Comparison of ENCODE assay signal across 12 cellular contexts in genomic region chr2:8986327-8986976, GRCh38. TPM values are rescaled to one million over a fixed set of nuclear protein-coding genes. Genes with fewer than 3 reads are reported as not detected.
DNase-seq lines count a peak whose midpoint lies in the region; ATAC-seq, FAIRE-seq and TF ChIP-seq lines count a peak whose summit lies in the region.
"Had no signal": no experiment of that assay in that cellular context is flagged by ENCODE, and none has a peak within 500 bp of the region (broad histone marks: within the 10 kb centered on the region; RNA-seq: fewer than 3 reads in every experiment).

No MANE protein-coding gene starts in this region.

- no peak overlapping the region for H3K4me3 Mint-ChIP-seq in neural progenitor cell
- H3K4me3 Mint-ChIP-seq: activated CD8-positive, alpha-beta memory T cell treated with anti-CD3 and anti-CD28 coated beads, Interleukin-2, amount 10 ng/mL, durations not matched to agents 7 days and 5 days had no signal

- H3K9me3 ChIP-seq in WERI-Rb-1 (ENCODE audit: severe bottlenecking) (no peaks in the 10 kb centered on the region), neural progenitor cell (ENCODE audit: low read depth) (no peaks in the 10 kb centered on the region), MG63 (no peaks in the 10 kb centered on the region)

- TF ChIP-seq CTCF in WERI-Rb-1 (IDR thresholded peaks at IDR 0.05; ENCODE audit: low read depth, low read length): peak; percentile 72
- TF ChIP-seq CTCF in neural progenitor cell (IDR thresholded peaks at IDR 0.05): peak; percentile 55

- H3K36me3 ChIP-seq in WERI-Rb-1 (no peaks in the 10 kb centered on the region), neural progenitor cell (no peaks in the 10 kb centered on the region), MG63 (no peaks in the 10 kb centered on the region)
- H3K36me3 ChIP-seq: BLaER1 treated with 17β-estradiol and CSF1 and Interleukin-3, amounts not matched to agents 10 nM and 100 nM had no signal

- peak; percentile 37 for ATAC-seq in HG02885 (IDR thresholded peaks at IDR 0.05; ENCODE audit: poor library complexity, unreplicated experiment)
- ATAC-seq: activated CD8-positive, alpha-beta memory T cell treated with anti-CD3 and anti-CD28 coated beads, Interleukin-2, amount 10 ng/mL, durations not matched to agents 7 days and 5 days had no signal

- peaks cover 19% of the 10 kb centered on the region for H3K4me1 Mint-ChIP-seq in neural progenitor cell

- no peak overlapping the region for H3K4me2 ChIP-seq in neural progenitor cell

- H3K79me2 ChIP-seq in neural progenitor cell (ENCODE audit: low read depth): peaks cover 70% of the 10 kb centered on the region

- H3K27ac ChIP-seq in WERI-Rb-1: no peak overlapping the region
- H3K27ac ChIP-seq in neural progenitor cell: no peak overlapping the region
- H3K27ac ChIP-seq: BLaER1 treated with 17β-estradiol and CSF1 and Interleukin-3, amounts not matched to agents 10 nM and 100 nM; skin epidermis had no signal

- no peaks in the 10 kb centered on the region for H3K36me3 Mint-ChIP-seq in neural progenitor cell
- H3K36me3 Mint-ChIP-seq: activated CD8-positive, alpha-beta memory T cell treated with anti-CD3 and anti-CD28 coated beads, Interleukin-2, amount 10 ng/mL, durations not matched to agents 7 days and 5 days had no signal

- H2AFZ ChIP-seq in neural progenitor cell (replicated peaks): no peak overlapping the region

- no peak overlapping the region for H3K9ac ChIP-seq in neural progenitor cell
- H3K9ac ChIP-seq: BLaER1 treated with 17β-estradiol and CSF1 and Interleukin-3, amounts not matched to agents 10 nM and 100 nM had no signal

- H3K4me1 ChIP-seq in neural progenitor cell: peaks cover 25% of the 10 kb centered on the region

- no peaks in the 10 kb centered on the region for H3K9me3 Mint-ChIP-seq in neural progenitor cell

- H3K4me3 ChIP-seq in WERI-Rb-1 (ENCODE audit: low read depth, low read length) (no peak overlapping the region), neural progenitor cell (no peak overlapping the region), MG63 (no peak overlapping the region)
- H3K4me3 ChIP-seq: BLaER1 treated with 17β-estradiol and CSF1 and Interleukin-3, amounts not matched to agents 10 nM and 100 nM; skin epidermis had no signal

- FAIRE-seq in frontal cortex (lab: Jason Lieb, UNC): no peak
- FAIRE-seq: kidney had no signal

- peaks cover 8% of the 10 kb centered on the region for H3F3A ChIP-seq in neural progenitor cell (ENCODE audit: low read depth)

- DNase-seq in SIG-M5 treated with dmso at 0.1 percent for 504 hours (lab: John Stamatoyannopoulos, UW; ENCODE audit: unreplicated experiment) (peak; percentile 14), SIG-M5 (lab: John Stamatoyannopoulos, UW) (no peak), WERI-Rb-1 (peak; percentile 48), neural progenitor cell (ENCODE audit: low spot score) (peak; percentile 31), NOMO-1 treated with dmso at 0.1 percent for 144 hours (lab: John Stamatoyannopoulos, UW; ENCODE audit: unreplicated experiment) (no peak), frontal cortex (ENCODE audit: low spot score in 2 of 2) (no peak), MG63 (no peak)
- DNase-seq: activated CD8-positive, alpha-beta memory T cell treated with anti-CD3 and anti-CD28 coated beads, Interleukin-2, amount 10 ng/mL, durations not matched to agents 7 days and 5 days; kidney had no signal

- peaks cover 4% of the 10 kb centered on the region for H4K20me1 ChIP-seq in neural progenitor cell (ENCODE audit: low read depth)
- H4K20me1 ChIP-seq: BLaER1 treated with 17β-estradiol and CSF1 and Interleukin-3, amounts not matched to agents 10 nM and 100 nM had no signal

- H3K27me3 ChIP-seq in WERI-Rb-1 (ENCODE audit: insufficient read depth, low read depth, severe bottlenecking) (no peaks in the 10 kb centered on the region), neural progenitor cell (no peaks in the 10 kb centered on the region), MG63 (no peaks in the 10 kb centered on the region)
- H3K27me3 ChIP-seq: BLaER1 treated with 17β-estradiol and CSF1 and Interleukin-3, amounts not matched to agents 10 nM and 100 nM had no signal

- H3K27me3 Mint-ChIP-seq in neural progenitor cell (ENCODE audit: insufficient read depth, low read depth): peaks cover 2% of the 10 kb centered on the region

- no peak overlapping the region for H3K27ac Mint-ChIP-seq in neural progenitor cell
- H3K27ac Mint-ChIP-seq: activated CD8-positive, alpha-beta memory T cell treated with anti-CD3 and anti-CD28 coated beads, Interleukin-2, amount 10 ng/mL, durations not matched to agents 7 days and 5 days had no signal

RNA-seq across cellular contexts. Expression of gene MBOAT2, which starts 17.0 kb away (rescaled TPM):
- 56.1 and 84.0 TPM in 2 replicates for total RNA-seq in neural progenitor cell (ENCODE audit: low replicate concordance)
- total RNA-seq in frontal cortex: 125 TPM
- 40.0 and 67.9 TPM in 2 replicates for total RNA-seq in MG63 (2014; rRNA removed; shearing (Covaris generic); ENCODE audit: low replicate concordance)

Comparison
In these comparisons a context has a peak if more than half of its experiments do, and no peak if none do; other contexts are left out.
1. DNase-seq: peak in SIG-M5 treated with dmso at 0.1 percent for 504 hours (single experiment), WERI-Rb-1 (single experiment) and neural progenitor cell (single experiment); none in SIG-M5 (single experiment), NOMO-1 treated with dmso at 0.1 percent for 144 hours (single experiment), frontal cortex (0 of 2) and MG63 (single experiment).